3 cellular contexts compared by ENCODE assay signal in genomic region chr12:14696-15095, GRCh38. TPM values are rescaled to one million over a fixed set of nuclear protein-coding genes. Genes with fewer than 3 reads are reported as not detected.
"Had no signal": no experiment of that assay in that cellular context is flagged by ENCODE, and none has a peak within 500 bp of the region (broad histone marks: within the 10 kb centered on the region; RNA-seq: fewer than 3 reads in every experiment).

No MANE protein-coding gene starts in this region.

RNA-seq across cellular contexts. Expression of gene IQSEC3, which starts 51.9 kb away (rescaled TPM):
- total RNA-seq: activated B cell treated with CpG ODN at 0.5 μM for 24 hours; activated CD4-positive, alpha-beta T cell treated with anti-CD3 and anti-CD28 coated beads for 36 hours; activated CD4-positive, alpha-beta T cell treated with anti-CD3 and anti-CD28 coated beads, Interleukin-2, amount 10 ng/mL, durations not matched to agents 7 days and 5 days had no signal
